ENCODE assay signal across 1 cellular context in the genomic region with DNA sequence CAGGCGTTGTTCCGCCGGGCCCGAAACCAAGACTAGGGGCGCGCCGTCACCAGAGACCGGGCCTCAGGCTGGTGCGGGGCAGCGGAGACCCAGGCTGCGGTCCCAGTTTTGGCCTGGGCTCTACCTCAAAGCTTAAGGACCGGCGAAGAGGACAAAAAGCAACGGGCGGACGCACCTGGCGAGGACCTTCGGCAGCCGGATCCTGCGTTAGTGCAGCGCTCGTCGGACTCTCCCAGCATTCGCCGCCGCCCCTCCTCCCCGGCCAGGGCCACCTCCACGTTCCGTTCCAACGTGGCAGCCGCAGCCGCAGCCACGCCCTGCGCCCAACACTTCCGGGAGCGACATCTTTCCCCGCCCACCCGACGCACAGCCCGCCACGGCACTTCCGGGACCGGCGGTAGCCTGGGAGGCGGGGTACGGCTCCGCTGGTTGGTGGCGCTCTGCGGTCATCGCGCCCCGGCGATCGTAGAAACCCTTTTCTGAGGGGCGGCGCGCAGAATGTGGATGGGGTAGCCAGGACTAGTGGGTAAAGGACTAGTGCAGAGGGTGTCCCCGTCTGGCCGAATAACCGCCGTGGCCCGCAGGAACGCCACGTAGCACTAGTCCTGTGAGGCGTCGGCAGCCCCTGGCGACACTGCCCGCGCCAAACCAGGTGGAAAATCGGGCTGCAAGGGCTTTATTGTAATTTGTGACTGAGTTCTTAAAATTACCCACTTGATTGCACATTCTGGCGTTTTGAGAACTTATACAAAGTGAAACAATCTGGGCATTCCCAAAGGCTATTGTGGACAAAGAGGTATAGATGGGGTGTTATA.
TF ChIP-seq lines count a peak whose summit lies in the region.

A gene with protein sequence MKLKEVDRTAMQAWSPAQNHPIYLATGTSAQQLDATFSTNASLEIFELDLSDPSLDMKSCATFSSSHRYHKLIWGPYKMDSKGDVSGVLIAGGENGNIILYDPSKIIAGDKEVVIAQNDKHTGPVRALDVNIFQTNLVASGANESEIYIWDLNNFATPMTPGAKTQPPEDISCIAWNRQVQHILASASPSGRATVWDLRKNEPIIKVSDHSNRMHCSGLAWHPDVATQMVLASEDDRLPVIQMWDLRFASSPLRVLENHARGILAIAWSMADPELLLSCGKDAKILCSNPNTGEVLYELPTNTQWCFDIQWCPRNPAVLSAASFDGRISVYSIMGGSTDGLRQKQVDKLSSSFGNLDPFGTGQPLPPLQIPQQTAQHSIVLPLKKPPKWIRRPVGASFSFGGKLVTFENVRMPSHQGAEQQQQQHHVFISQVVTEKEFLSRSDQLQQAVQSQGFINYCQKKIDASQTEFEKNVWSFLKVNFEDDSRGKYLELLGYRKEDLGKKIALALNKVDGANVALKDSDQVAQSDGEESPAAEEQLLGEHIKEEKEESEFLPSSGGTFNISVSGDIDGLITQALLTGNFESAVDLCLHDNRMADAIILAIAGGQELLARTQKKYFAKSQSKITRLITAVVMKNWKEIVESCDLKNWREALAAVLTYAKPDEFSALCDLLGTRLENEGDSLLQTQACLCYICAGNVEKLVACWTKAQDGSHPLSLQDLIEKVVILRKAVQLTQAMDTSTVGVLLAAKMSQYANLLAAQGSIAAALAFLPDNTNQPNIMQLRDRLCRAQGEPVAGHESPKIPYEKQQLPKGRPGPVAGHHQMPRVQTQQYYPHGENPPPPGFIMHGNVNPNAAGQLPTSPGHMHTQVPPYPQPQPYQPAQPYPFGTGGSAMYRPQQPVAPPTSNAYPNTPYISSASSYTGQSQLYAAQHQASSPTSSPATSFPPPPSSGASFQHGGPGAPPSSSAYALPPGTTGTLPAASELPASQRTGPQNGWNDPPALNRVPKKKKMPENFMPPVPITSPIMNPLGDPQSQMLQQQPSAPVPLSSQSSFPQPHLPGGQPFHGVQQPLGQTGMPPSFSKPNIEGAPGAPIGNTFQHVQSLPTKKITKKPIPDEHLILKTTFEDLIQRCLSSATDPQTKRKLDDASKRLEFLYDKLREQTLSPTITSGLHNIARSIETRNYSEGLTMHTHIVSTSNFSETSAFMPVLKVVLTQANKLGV (minus strand): TSS at position 241 of the 815 bp plus-strand sequence. CDS start 9,217 bp downstream, outside the sequence.

TF ChIP-seq in IMR-90, 13 proteins besides CTCF, POLR2A, EP300 and RAD21:
- no peak for TF ChIP-seq RFX5 (IDR thresholded peaks at IDR 0.05; ENCODE audit: low read depth, low read length)
- TF ChIP-seq SMC3 (IDR thresholded peaks at IDR 0.05; ENCODE audit: low read depth, low read length): no peak
- TF ChIP-seq MAFK (IDR thresholded peaks at IDR 0.05; ENCODE audit: low read depth, low read length): no peak
- 0 out of 2 replicates have a peak, but pooled peaks have one; percentile 8 for TF ChIP-seq FOS (IDR thresholded peaks at IDR 0.05; ENCODE audit: low read depth, low read length)
- peak; percentile 95; the same call in 1 of the 2 replicates for TF ChIP-seq CHD1 (IDR thresholded peaks at IDR 0.05; ENCODE audit: low read depth, low read length)
- TF ChIP-seq CEBPB (IDR thresholded peaks at IDR 0.05; ENCODE audit: low read depth, low read length): no peak
- TF ChIP-seq, protein P1, sequence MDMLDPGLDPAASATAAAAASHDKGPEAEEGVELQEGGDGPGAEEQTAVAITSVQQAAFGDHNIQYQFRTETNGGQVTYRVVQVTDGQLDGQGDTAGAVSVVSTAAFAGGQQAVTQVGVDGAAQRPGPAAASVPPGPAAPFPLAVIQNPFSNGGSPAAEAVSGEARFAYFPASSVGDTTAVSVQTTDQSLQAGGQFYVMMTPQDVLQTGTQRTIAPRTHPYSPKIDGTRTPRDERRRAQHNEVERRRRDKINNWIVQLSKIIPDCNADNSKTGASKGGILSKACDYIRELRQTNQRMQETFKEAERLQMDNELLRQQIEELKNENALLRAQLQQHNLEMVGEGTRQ (IDR thresholded peaks at IDR 0.05; ENCODE audit: low read depth, low read length): peak; percentile 35; the same call in 1 of the 2 replicates
- 0 out of 2 replicates have a peak, but pooled peaks have one; percentile 48 for TF ChIP-seq BHLHE40 (IDR thresholded peaks at IDR 0.05; ENCODE audit: low read depth, low read length)
- TF ChIP-seq NFE2L2 (IDR thresholded peaks at IDR 0.05; ENCODE audit: low read depth, low read length): peak; percentile 17; the same call in 1 of the 2 replicates
- TF ChIP-seq, protein P2, sequence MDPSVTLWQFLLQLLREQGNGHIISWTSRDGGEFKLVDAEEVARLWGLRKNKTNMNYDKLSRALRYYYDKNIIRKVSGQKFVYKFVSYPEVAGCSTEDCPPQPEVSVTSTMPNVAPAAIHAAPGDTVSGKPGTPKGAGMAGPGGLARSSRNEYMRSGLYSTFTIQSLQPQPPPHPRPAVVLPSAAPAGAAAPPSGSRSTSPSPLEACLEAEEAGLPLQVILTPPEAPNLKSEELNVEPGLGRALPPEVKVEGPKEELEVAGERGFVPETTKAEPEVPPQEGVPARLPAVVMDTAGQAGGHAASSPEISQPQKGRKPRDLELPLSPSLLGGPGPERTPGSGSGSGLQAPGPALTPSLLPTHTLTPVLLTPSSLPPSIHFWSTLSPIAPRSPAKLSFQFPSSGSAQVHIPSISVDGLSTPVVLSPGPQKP (IDR thresholded peaks at IDR 0.05; ENCODE audit: borderline replicate concordance, low read depth, low read length): no peak
- TF ChIP-seq RCOR1 (IDR thresholded peaks at IDR 0.05; ENCODE audit: insufficient replicate concordance, low read length): no peak
- peak; percentile 49; the same call in 1 of the 2 replicates for TF ChIP-seq MAZ (IDR thresholded peaks at IDR 0.05; ENCODE audit: borderline replicate concordance, low read depth, low read length)
- TF ChIP-seq MXI1 (IDR thresholded peaks at IDR 0.05; ENCODE audit: borderline replicate concordance, low read depth, low read length): peak; percentile 94
